In genomic region chr2:118849226-118850170, GRCh38 we compare ENCODE assay signal across 1 cellular context.
TF ChIP-seq lines count a peak whose summit lies in the region.

No MANE protein-coding gene starts in this region.

TF ChIP-seq in GM23338, 12 proteins besides CTCF, POLR2A, EP300 and RAD21:
- peak; percentile 72 for TF ChIP-seq EZH2 (IDR thresholded peaks at IDR 0.05; ENCODE audit: low read depth, unreplicated experiment)
- TF ChIP-seq ZNF114 (CRISPR knock-in tag; IDR thresholded peaks at IDR 0.05) = no peak
- no peak for TF ChIP-seq CREB1 (CRISPR knock-in tag; IDR thresholded peaks at IDR 0.05; ENCODE audit: low read depth)
- peak; percentile 7 for TF ChIP-seq EZH2phosphoT487 (IDR thresholded peaks at IDR 0.05; ENCODE audit: unreplicated experiment)
